ENCODE assay signal across 18 cellular contexts in the genomic region with DNA sequence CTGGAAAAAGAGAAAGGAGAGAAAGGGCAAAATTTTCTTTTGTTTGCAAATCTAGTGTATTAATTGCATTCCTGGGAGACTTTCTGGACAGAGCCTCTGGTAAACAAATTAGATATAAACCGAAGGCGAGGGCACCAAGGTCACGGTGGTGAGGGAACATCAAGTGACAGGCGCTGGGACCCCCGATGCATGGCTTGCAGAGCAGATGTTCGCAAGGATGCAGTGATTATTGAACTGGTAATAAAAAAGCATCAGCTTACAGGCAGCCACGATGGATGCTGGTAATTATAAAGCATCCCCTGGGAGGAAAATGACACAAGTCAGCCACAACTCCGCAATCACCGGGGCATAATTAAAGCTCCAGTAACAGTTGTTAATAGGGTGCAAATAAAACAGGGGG.
DNase-seq lines count a peak whose midpoint lies in the region; ATAC-seq and TF ChIP-seq lines count a peak whose summit lies in the region.
"Had no signal": no experiment of that assay in that cellular context is flagged by ENCODE, and none has a peak within 500 bp of the region (broad histone marks: within the 10 kb centered on the region; RNA-seq: fewer than 3 reads in every experiment).

No MANE protein-coding gene starts in this region.

- DNase-seq in A673 (ENCODE audit: low spot score) (peak; percentile 21), COR-L47 (lab: John Stamatoyannopoulos, UW) (peak; percentile 62), NCI-H2081 treated with DMSO at 0.1 percent for 48 hours (lab: John Stamatoyannopoulos, UW) (peak; percentile 41), SK-N-DZ (ENCODE audit: low spot score) (peak; percentile 81), cardiac septum (ENCODE audit: low spot score) (no peak), sciatic nerve (ENCODE audit: low spot score) (no peak)
- DNase-seq: Calu3; CD4-positive, CD25-positive, alpha-beta regulatory T cell; DMS53; NCI-H146; NCI-H226; NCI-H526 treated with DMSO at 0.1 percent for 48 hours; PC-3; SW 1271 had no signal

- H3K27ac ChIP-seq in A673 (ENCODE audit: low read depth, low read length, poor library complexity, severe bottlenecking): no peak overlapping the region
- H3K27ac ChIP-seq: SJSA1 had no signal

- H3K4me1 ChIP-seq in A673 (ENCODE audit: insufficient read depth, low read length, poor library complexity, severe bottlenecking): no peaks in the 10 kb centered on the region
- H3K4me1 ChIP-seq: SJSA1 had no signal

- POLR2A ChIA-PET in A673 (lab: Charles Lee; ENCODE audit: low non-redundant PET): no interaction called here

- CTCF ChIA-PET in A673 (lab: Charles Lee): no interaction called here

- intact Hi-C loops in A673 (cut with micrococcal nuclease; ENCODE audit: unreplicated experiment) (no loop called here), cardiac septum (cut with DNase I) (no loop called here), sciatic nerve (cut with DNase I) (no loop called here)

- no peaks in the 10 kb centered on the region for H3K27me3 ChIP-seq in A673 (replicated peaks; ENCODE audit: insufficient read depth, low read depth, low read length, poor library complexity)
- H3K27me3 ChIP-seq: SJSA1 had no signal

- no peak overlapping the region for H3K4me3 ChIP-seq in A673 (ENCODE audit: low read depth, low read length, poor library complexity, severe bottlenecking)
- H3K4me3 ChIP-seq: GM23338, SJSA1 had no signal

- no peaks in the 10 kb centered on the region for H3K9me3 ChIP-seq in A673 (ENCODE audit: low read depth, low read length, poor library complexity, severe bottlenecking)
- H3K9me3 ChIP-seq: SJSA1 had no signal

- ATAC-seq in GM21381 (IDR thresholded peaks at IDR 0.05; ENCODE audit: unreplicated experiment) (no peak), sciatic nerve (no peak)
- ATAC-seq: GM23338, HCT116 had no signal

- H3K36me3 ChIP-seq in A673 (ENCODE audit: insufficient read depth, low read length, poor library complexity, severe bottlenecking): no peaks in the 10 kb centered on the region
- H3K36me3 ChIP-seq: SJSA1 had no signal

- no TSS peak for BruUV-seq in A673 (replicated peaks; lab: Mats Ljungman, UMichigan)

- no peak for TF ChIP-seq CTCF in A673 (conservative IDR thresholded peaks at IDR 0.05; ENCODE audit: low read depth, low read length)

Comparison
In these comparisons a context has a peak if more than half of its experiments do, and no peak if none do; other contexts are left out.
1. DNase-seq: peak in A673 (single experiment), COR-L47 (single experiment), NCI-H2081 treated with DMSO at 0.1 percent for 48 hours (single experiment) and SK-N-DZ (single experiment); none in cardiac septum (single experiment) and sciatic nerve (single experiment).